ENCODE assay signal across 8 cellular contexts in the genomic region with DNA sequence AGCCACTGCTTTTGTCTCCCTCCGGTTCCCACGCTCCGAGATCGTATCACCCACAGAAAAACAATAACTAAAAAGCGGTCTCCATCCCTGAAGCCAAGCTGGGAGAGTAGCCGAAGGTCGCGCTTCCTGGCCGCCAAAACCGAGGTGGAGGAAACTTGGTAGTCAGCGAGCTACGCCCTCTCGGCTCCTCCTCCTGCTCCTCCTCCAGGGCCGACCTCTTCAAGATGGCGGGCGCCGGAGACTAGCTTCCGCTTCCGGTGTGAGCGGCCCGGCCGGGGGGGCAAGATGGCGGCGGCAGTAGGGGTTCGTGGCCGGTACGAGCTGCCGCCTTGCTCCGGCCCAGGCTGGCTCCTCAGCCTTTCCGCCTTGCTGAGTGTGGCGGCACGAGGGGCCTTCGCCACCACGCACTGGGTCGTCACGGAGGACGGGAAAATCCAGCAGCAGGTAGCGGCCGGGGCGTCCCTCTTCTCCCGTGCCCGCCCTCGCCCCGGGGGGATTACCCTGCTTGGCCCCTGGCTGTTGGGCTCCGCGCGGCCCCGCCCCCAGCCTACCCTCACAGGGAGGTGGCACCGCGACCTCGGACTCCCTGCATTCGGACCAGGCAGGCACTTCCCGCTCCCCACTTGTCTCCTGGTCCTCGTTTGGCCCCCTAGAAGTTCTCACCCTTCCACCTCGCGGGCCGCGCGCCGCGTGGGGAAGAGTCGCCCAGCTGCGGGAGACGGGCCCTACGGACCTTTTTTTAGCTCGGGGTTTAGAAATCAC. TPM values are rescaled to one million over a fixed set of nuclear protein-coding genes. Genes with fewer than 3 reads are reported as not detected.
DNase-seq lines count a peak whose midpoint lies in the region; ATAC-seq and TF ChIP-seq lines count a peak whose summit lies in the region.

TSS of gene TTC17 (plus strand) at position 251 of the 762 bp plus-strand sequence. CDS start at position 286, 35 bp downstream.

- no peaks in the 10 kb centered on the region for H3K27me3 Mint-ChIP-seq in CD8-positive, alpha-beta T cell (ENCODE audit: low read depth)

- no peaks in the 10 kb centered on the region for H3K36me3 ChIP-seq in CD8-positive, alpha-beta T cell (ENCODE audit: insufficient read depth, low read length)
- no peaks in the 10 kb centered on the region for H3K36me3 ChIP-seq in effector memory CD4-positive, alpha-beta T cell (ENCODE audit: control insufficient read depth, insufficient read depth, low read length)

- peak within 1 kb of the TSS; percentile 84 for H3K4me3 ChIP-seq in CD8-positive, alpha-beta T cell (ENCODE audit: low read depth, low read length)
- peak within 1 kb of the TSS; percentile 98 for H3K4me3 ChIP-seq in effector memory CD4-positive, alpha-beta T cell (ENCODE audit: insufficient read depth, low read depth, low read length, poor library complexity, severe bottlenecking)

- peaks cover 47% of the 10 kb centered on the region for H3K4me1 Mint-ChIP-seq in CD8-positive, alpha-beta T cell (ENCODE audit: low read depth)

- peak within 1 kb of the TSS; percentile 87 for H3K27ac ChIP-seq in CD8-positive, alpha-beta T cell (ENCODE audit: low read depth, low read length)
- H3K27ac ChIP-seq in effector memory CD4-positive, alpha-beta T cell (ENCODE audit: insufficient read depth, low read length, poor library complexity, severe bottlenecking) = peak within 1 kb of the TSS; percentile 95

- no peaks in the 10 kb centered on the region for H3K9me3 ChIP-seq in CD8-positive, alpha-beta T cell (ENCODE audit: low read length)
- H3K9me3 ChIP-seq in effector memory CD4-positive, alpha-beta T cell (ENCODE audit: control insufficient read depth, low read length) = no peaks in the 10 kb centered on the region

- ATAC-seq in CD8-positive, alpha-beta T cell = peak; percentile 94
- peak; percentile 95 for ATAC-seq in GM19467 (IDR thresholded peaks at IDR 0.05; ENCODE audit: unreplicated experiment)

- H3K27me3 ChIP-seq in CD8-positive, alpha-beta T cell (ENCODE audit: insufficient read depth, low read length) = no peaks in the 10 kb centered on the region
- no peaks in the 10 kb centered on the region for H3K27me3 ChIP-seq in effector memory CD4-positive, alpha-beta T cell (replicated peaks; ENCODE audit: control insufficient read depth, insufficient read depth, low read length, poor library complexity, severe bottlenecking)

- TF ChIP-seq CTCF in CD8-positive, alpha-beta T cell (IDR thresholded peaks at IDR 0.05) = no peak

- DNase-seq in CD8-positive, alpha-beta T cell = peak; percentile 83 to 96 (median 92)
- peak; percentile 81 for DNase-seq in HS-27A (ENCODE audit: low read depth)
- DNase-seq in NK-92 (lab: John Stamatoyannopoulos, UW; ENCODE audit: unreplicated experiment) = peak; percentile 48
- DNase-seq in activated CD8-positive, alpha-beta memory T cell treated with anti-CD3 and anti-CD28 coated beads for 24 hours = peak; percentile 97
- peak; percentile 82 to 89 (median 86) for DNase-seq in effector memory CD4-positive, alpha-beta T cell
- peak; percentile 92 to 94 for DNase-seq in lung microvascular endothelial cell (ENCODE audit: low read depth in 2 of 2)
- peak; percentile 85 to 92 (median 90) for DNase-seq in stimulated activated CD4-positive, alpha-beta T cell treated with anti-CD3 and anti-CD28 coated beads, TNF-alpha, amount 100 ng/mL, for 48 hours (ENCODE audit: low read depth in 3 of 3)

- H3K4me1 ChIP-seq in CD8-positive, alpha-beta T cell (ENCODE audit: insufficient read depth, low read length) = peaks cover 17% of the 10 kb centered on the region
- peaks cover 12% of the 10 kb centered on the region for H3K4me1 ChIP-seq in effector memory CD4-positive, alpha-beta T cell (ENCODE audit: control insufficient read depth, insufficient read depth, low read length, poor library complexity, severe bottlenecking)

- no peaks in the 10 kb centered on the region for H3K9me3 Mint-ChIP-seq in CD8-positive, alpha-beta T cell

- POLR2A ChIA-PET in CD8-positive, alpha-beta T cell (lab: Charles Lee) = interaction anchor here (0.6 to 2.4 kb wide), 9 partner anchors 14 to 523 kb away, joined by 3 to 30 read pairs (median 3); partner anchors contain the start of gene API5

- H3K27ac Mint-ChIP-seq in CD8-positive, alpha-beta T cell = peak within 1 kb of the TSS; percentile 98

- intact Hi-C loops in CD8-positive, alpha-beta T cell (cut with DNase I, micrococcal nuclease) = loop anchor here (1.0 to 5.0 kb wide), 8 partner anchors 47 to 1996 kb away; partner anchors contain the start of genes HSD17B12 (in 2 of the 2) and ALKBH3 (in 1 of the 2)

- H3K4me3 Mint-ChIP-seq in CD8-positive, alpha-beta T cell = peak within 1 kb of the TSS; percentile 99

- CTCF ChIA-PET in CD8-positive, alpha-beta T cell (lab: Charles Lee) = interaction anchor here (1.0 to 2.3 kb wide), 4 partner anchors 39 to 90 kb away, joined by 3 to 8 read pairs (median 4); partner anchors contain the start of gene API5

- H3K36me3 Mint-ChIP-seq in CD8-positive, alpha-beta T cell = peaks cover 23% of the 10 kb centered on the region

RNA-seq across cellular contexts. Expression of gene TTC17, which starts in this region (rescaled TPM):
- 10 to 100 TPM; 84.0 to 85.6 TPM for total RNA-seq in CD8-positive, alpha-beta T cell
- 38.6 and 55.2 TPM in 2 replicates for total RNA-seq in lung microvascular endothelial cell

Comparison
In these comparisons a context has a peak if more than half of its experiments do, and no peak if none do; other contexts are left out.
1. Peak in every context shown above with its lines: DNase-seq, ATAC-seq, H3K4me3 ChIP-seq and H3K27ac ChIP-seq.